ENCODE assay signal across 20 cellular contexts in genomic region chr7:128894101-128894440, GRCh38. TPM values are rescaled to one million over a fixed set of nuclear protein-coding genes. Genes with fewer than 3 reads are reported as not detected.
A peak's percentile ranks its signal among the peaks of the same experiment; 100 is the strongest.
DNase-seq lines count a peak whose midpoint lies in the region; ATAC-seq, FAIRE-seq and TF ChIP-seq lines count a peak whose summit lies in the region.
"Had no signal": no experiment of that assay in that cellular context is flagged by ENCODE, and none has a peak within 500 bp of the region (broad histone marks: within the 10 kb centered on the region; RNA-seq: fewer than 3 reads in every experiment).

No MANE protein-coding gene starts in this region.

- no peak overlapping the region for H3K4me3 ChIP-seq in HCT116 (replicated peaks in 1 of 2; ENCODE audit: low read depth in 1 of 2, low read length in 2 of 2)
- H3K4me3 ChIP-seq in GM12878 = no peak overlapping the region
- H3K4me3 ChIP-seq in neuronal stem cell (ENCODE audit: low read length in 2 of 2) = peak overlapping the region in 1 of 2 donors; percentile 46
- no peak overlapping the region for H3K4me3 ChIP-seq in PC-3 (ENCODE audit: low read length)
- H3K4me3 ChIP-seq: A549, GM23338 had no signal

- H3K4me1 ChIP-seq in HCT116 (ENCODE audit: control insufficient read depth in 1 of 2, insufficient read depth in 2 of 2, low read length in 2 of 2) = peaks cover 33 to 65% of the 10 kb centered on the region in 2 experiments
- H3K4me1 ChIP-seq in GM12878 (ENCODE audit: control insufficient read depth, insufficient read depth, low read length) = peaks cover 3% of the 10 kb centered on the region; the same call in 1 of the 2 replicates
- H3K4me1 ChIP-seq in neuronal stem cell (ENCODE audit: control insufficient read depth in 2 of 2, insufficient read depth in 1 of 2, low read depth in 1 of 2, low read length in 2 of 2) = peaks cover 0 to 1% of the 10 kb centered on the region in 2 donors
- H3K4me1 ChIP-seq in PC-3 (ENCODE audit: insufficient read depth, low read length) = peaks cover 30% of the 10 kb centered on the region

- H3K4ac ChIP-seq in neuronal stem cell (ENCODE audit: low read length) = no peak overlapping the region

- no peak overlapping the region for H2BK12ac ChIP-seq in neuronal stem cell (ENCODE audit: low read length)

- H4K91ac ChIP-seq in neuronal stem cell (ENCODE audit: low read depth, low read length, poor library complexity) = no peak overlapping the region

- intact Hi-C loops in left cardiac atrium (cut with DNase I) = no loop called here
- intact Hi-C loops in left ventricle myocardium superior (cut with micrococcal nuclease) = no loop called here
- intact Hi-C loops in HCT116 (cut with micrococcal nuclease) = no loop called here
- intact Hi-C loops in GM12878 (cut with micrococcal nuclease; ENCODE audit: unreplicated experiment) = no loop called here
- intact Hi-C loops in PC-3 (cut with micrococcal nuclease) = no loop called here

- no peak for TF ChIP-seq POLR2A in HCT116 (IDR thresholded peaks at IDR 0.05; ENCODE audit: borderline replicate concordance, extremely low read depth, insufficient read depth, insufficient read length)
- no peak for TF ChIP-seq POLR2A in GM12878 (IDR thresholded peaks at IDR 0.05; ENCODE audit: low read depth, low read length)

- H2AFZ ChIP-seq in HCT116 (ENCODE audit: low read depth, low read length, poor library complexity, severe bottlenecking) (no peak overlapping the region), GM12878 (ENCODE audit: control insufficient read depth, low read depth, low read length) (no peak overlapping the region), neuronal stem cell (ENCODE audit: low read length) (no peak overlapping the region), PC-3 (ENCODE audit: low read length) (no peak overlapping the region)
- H2AFZ ChIP-seq: GM23338 had no signal

- no peak for FAIRE-seq in GM12878 (lab: Jason Lieb, UNC)
- FAIRE-seq: A549, D721Med, G401.6, GM12892 had no signal

- H2BK15ac ChIP-seq in neuronal stem cell (ENCODE audit: low read length) = no peak overlapping the region

- no peak overlapping the region for H2BK120ac ChIP-seq in neuronal stem cell (ENCODE audit: low read depth, low read length)

- no peak for TF ChIP-seq EP300 in GM12878 (IDR thresholded peaks at IDR 0.05; ENCODE audit: borderline replicate concordance in 1 of 2, control insufficient read depth in 1 of 2, low read depth in 2 of 2, low read length in 2 of 2)

- TF ChIP-seq RAD21 in HCT116 (IDR thresholded peaks at IDR 0.05; ENCODE audit: low read depth) (no peak), GM12878 (IDR thresholded peaks at IDR 0.05; ENCODE audit: insufficient read depth, low read depth, low read length) (no peak)

- H3K9me2 ChIP-seq in HCT116 (ENCODE audit: insufficient read depth) (no peaks in the 10 kb centered on the region), PC-3 (replicated peaks; ENCODE audit: low read length) (no peaks in the 10 kb centered on the region)

- H3K9ac ChIP-seq in HCT116 (ENCODE audit: low read length) (no peak overlapping the region), GM12878 (ENCODE audit: control insufficient read depth, insufficient read depth, low read length) (no peak overlapping the region), neuronal stem cell (ENCODE audit: low read depth, low read length, poor library complexity) (no peak overlapping the region), PC-3 (ENCODE audit: low read length) (no peak overlapping the region)

- H3K4me2 ChIP-seq in HCT116 (ENCODE audit: low read length) (peak overlapping the region; percentile 80), GM12878 (ENCODE audit: control insufficient read depth, insufficient read depth) (no peak overlapping the region), neuronal stem cell (ENCODE audit: insufficient read depth, low read length, poor library complexity, severe bottlenecking) (no peak overlapping the region), PC-3 (ENCODE audit: low read length) (no peak overlapping the region)
- H3K4me2 ChIP-seq: A549, GM23338 had no signal

- CTCF ChIA-PET in HCT116 (lab: Charles Lee) = no interaction called here
- CTCF ChIA-PET in GM12878 (lab: Yijun Ruan, JAX) = no interaction called here
- CTCF ChIA-PET in PC-3 (lab: Charles Lee) = no interaction called here

- POLR2A ChIA-PET in HCT116 (lab: Charles Lee) (no interaction called here), GM12878 (lab: Charles Lee) (no interaction called here), PC-3 (lab: Charles Lee; ENCODE audit: unreplicated experiment) (no interaction called here)

- H3K36me3 ChIP-seq in HCT116 (ENCODE audit: control insufficient read depth in 1 of 2, insufficient read depth in 2 of 2, low read length in 2 of 2) = no peaks in the 10 kb centered on the region
- no peaks in the 10 kb centered on the region for H3K36me3 ChIP-seq in GM12878 (ENCODE audit: control insufficient read depth in 2 of 2, insufficient read depth in 2 of 2, low read length in 1 of 2)
- H3K36me3 ChIP-seq in neuronal stem cell (replicated peaks in 1 of 2; ENCODE audit: control insufficient read depth in 2 of 2, insufficient read depth in 2 of 2, low read length in 2 of 2) = no peaks in the 10 kb centered on the region
- no peaks in the 10 kb centered on the region for H3K36me3 ChIP-seq in PC-3 (ENCODE audit: low read depth, low read length)

- RAD21 ChIA-PET in HCT116 (lab: Charles Lee; ENCODE audit: low non-redundant PET in 1 of 2, low total read pairs in 2 of 2, uncharacterized antibody in 2 of 2, unreplicated experiment in 2 of 2) = no interaction called here
- RAD21 ChIA-PET in GM12878 (lab: Charles Lee; ENCODE audit: unreplicated experiment) = no interaction called here

- ATAC-seq in left cardiac atrium = no peak
- no peak for ATAC-seq in left ventricle myocardium superior
- ATAC-seq in HCT116 = no peak
- ATAC-seq in GM12878 = no peak
- no peak for ATAC-seq in HG03039 (IDR thresholded peaks at IDR 0.05; ENCODE audit: unreplicated experiment)
- no peak for ATAC-seq in PC-3
- ATAC-seq: A549; CD8-positive, alpha-beta T cell; GM23338 had no signal

- no peaks in the 10 kb centered on the region for H3F3A ChIP-seq in PC-3 (ENCODE audit: low read length, unreplicated experiment)

- SMC1A ChIA-PET in GM12878 (lab: Charles Lee; ENCODE audit: uncharacterized antibody, unreplicated experiment) = no interaction called here

- peak overlapping the region; percentile 59 for H3K27ac ChIP-seq in HCT116 (ENCODE audit: low read depth, low read length)
- no peak overlapping the region for H3K27ac ChIP-seq in GM12878 (ENCODE audit: control insufficient read depth, insufficient read depth)
- H3K27ac ChIP-seq in neuronal stem cell (replicated peaks; ENCODE audit: low read length) = no peak overlapping the region
- no peak overlapping the region for H3K27ac ChIP-seq in PC-3 (ENCODE audit: low read length)
- H3K27ac ChIP-seq: A549 had no signal

- H4K20me1 ChIP-seq in HCT116 (ENCODE audit: insufficient read depth) (no peaks in the 10 kb centered on the region), GM12878 (ENCODE audit: control insufficient read depth, insufficient read depth) (no peaks in the 10 kb centered on the region), PC-3 (ENCODE audit: low read length) (no peaks in the 10 kb centered on the region)

- H3K79me1 ChIP-seq in neuronal stem cell (ENCODE audit: low read depth, low read length) = peaks cover 2% of the 10 kb centered on the region

- no peaks in the 10 kb centered on the region for H3K36me3 Mint-ChIP-seq in T-helper 2 cell treated with Interferon-gamma antibody and Interleukin-4, amounts not matched to agents 5 μg/mL and 100 μg/mL, for 36 hours (ENCODE audit: low read depth)
- H3K36me3 Mint-ChIP-seq: CD8-positive, alpha-beta T cell had no signal

- no peak overlapping the region for H2AK5ac ChIP-seq in neuronal stem cell (ENCODE audit: low read depth, low read length)

- TF ChIP-seq CTCF in HCT116 (IDR thresholded peaks at IDR 0.05 in 2 of 3, conservative IDR thresholded peaks at IDR 0.05 in 1 of 3; ENCODE audit: borderline replicate concordance in 1 of 3, insufficient read depth in 1 of 3, low read depth in 2 of 3, low read length in 2 of 3) = no peak
- TF ChIP-seq CTCF in GM12878 (IDR thresholded peaks at IDR 0.05 in 2 of 3, conservative IDR thresholded peaks at IDR 0.05 in 1 of 3; ENCODE audit: control insufficient read depth in 2 of 3, extremely low read depth in 1 of 3, insufficient read depth in 1 of 3, low read depth in 3 of 3, low read length in 3 of 3) = no peak
- no peak for TF ChIP-seq CTCF in PC-3 (conservative IDR thresholded peaks at IDR 0.05; ENCODE audit: low read depth, low read length)

- H2BK5ac ChIP-seq in neuronal stem cell (ENCODE audit: low read length) = peak overlapping the region; percentile 39

- H3K79me2 ChIP-seq in HCT116 (ENCODE audit: insufficient read depth, low read length) = no peaks in the 10 kb centered on the region
- H3K79me2 ChIP-seq in GM12878 (ENCODE audit: control insufficient read depth, insufficient read depth, low read length) = no peaks in the 10 kb centered on the region
- no peaks in the 10 kb centered on the region for H3K79me2 ChIP-seq in PC-3 (ENCODE audit: low read length)

- H3K9me3 ChIP-seq in HCT116 (ENCODE audit: control insufficient read depth in 1 of 2, insufficient read depth in 1 of 2, low read depth in 1 of 2, low read length in 2 of 2) (no peaks in the 10 kb centered on the region), GM12878 (replicated peaks; ENCODE audit: control insufficient read depth, insufficient read depth, low read length) (no peaks in the 10 kb centered on the region; the same call in 2 of the 3 replicates), neuronal stem cell (replicated peaks in 1 of 2; ENCODE audit: control insufficient read depth in 2 of 2, insufficient read depth in 1 of 2, low read depth in 1 of 2, low read length in 2 of 2) (no peaks in the 10 kb centered on the region), PC-3 (ENCODE audit: low read length) (no peaks in the 10 kb centered on the region)
- H3K9me3 ChIP-seq: A549 had no signal

- H3K27me3 ChIP-seq in HCT116 (ENCODE audit: insufficient read depth, low read length) (no peaks in the 10 kb centered on the region), GM12878 (replicated peaks in 1 of 2; ENCODE audit: control insufficient read depth in 2 of 2, insufficient read depth in 2 of 2, low read length in 1 of 2) (peaks cover 0 to 1% of the 10 kb centered on the region in 2 experiments; a peak in 2 of 4 replicates), neuronal stem cell (ENCODE audit: control insufficient read depth in 3 of 3, insufficient read depth in 3 of 3, low read depth in 1 of 3, low read length in 3 of 3) (peaks cover 7 to 67% (median 22%) of the 10 kb centered on the region in 3 experiments), PC-3 (ENCODE audit: low read length) (no peaks in the 10 kb centered on the region)

- peaks cover 5% of the 10 kb centered on the region for H3K9me3 Mint-ChIP-seq in T-helper 2 cell treated with Interferon-gamma antibody and Interleukin-4, amounts not matched to agents 5 μg/mL and 100 μg/mL, for 36 hours

- no peak overlapping the region for H3K23ac ChIP-seq in neuronal stem cell (ENCODE audit: low read depth, low read length, poor library complexity)

- BruUV-seq in HCT116 (replicated peaks; lab: Mats Ljungman, UMichigan) (no TSS peak), GM12878 (replicated peaks; lab: Mats Ljungman, UMichigan) (no TSS peak), PC-3 (replicated peaks; lab: Mats Ljungman, UMichigan) (no TSS peak)

- H3K27ac Mint-ChIP-seq in T-helper 2 cell treated with Interferon-gamma antibody and Interleukin-4, amounts not matched to agents 5 μg/mL and 100 μg/mL, for 36 hours = no peak overlapping the region
- H3K27ac Mint-ChIP-seq: CD14-positive monocyte; CD8-positive, alpha-beta T cell; GM23338 had no signal

- in situ Hi-C loops in GM12878 (cut with MboI) = no loop called here

- no peak overlapping the region for H3K4me3 Mint-ChIP-seq in T-helper 2 cell treated with Interferon-gamma antibody and Interleukin-4, amounts not matched to agents 5 μg/mL and 100 μg/mL, for 36 hours
- H3K4me3 Mint-ChIP-seq: CD14-positive monocyte; CD8-positive, alpha-beta T cell; GM23338 had no signal

- DNase-seq in left cardiac atrium = peak; percentile 13
- DNase-seq in left ventricle myocardium superior = no peak
- DNase-seq in HCT116 (ENCODE audit: low read depth, low spot score) = no peak
- DNase-seq in GM12878 (ENCODE audit: low read depth, low spot score) = no peak
- DNase-seq in neuronal stem cell (ENCODE audit: low spot score) = no peak
- DNase-seq in T-helper 2 cell treated with Interferon-gamma antibody and Interleukin-4, amounts not matched to agents 5 μg/mL and 100 μg/mL, for 36 hours (ENCODE audit: low spot score) = no peak
- DNase-seq in PC-3 = no peak
- DNase-seq: CD8-positive, alpha-beta T cell; COR-L47; DMS153; DMS79 treated with DMSO at 0.1 percent for 48 hours; EL had no signal

- 67% methylated on average over 6 of the region's 6 CpGs for WGBS in GM12878 (ENCODE audit: insufficient coverage, insufficient replicate concordance, low lambda C conversion rate, missing lambda C conversion rate)
- WGBS in neuronal stem cell (ENCODE audit: extremely low coverage in 2 of 2, insufficient read length in 2 of 2, insufficient replicate concordance in 1 of 2), 2 donors = no CpG with 5 or more reads among the region's 6 CpGs

- no peak overlapping the region for H3K14ac ChIP-seq in neuronal stem cell (ENCODE audit: low read length)

- no peak overlapping the region for H4K8ac ChIP-seq in neuronal stem cell (ENCODE audit: low read depth, low read length)

- peaks cover 20% of the 10 kb centered on the region for H3K27me3 Mint-ChIP-seq in T-helper 2 cell treated with Interferon-gamma antibody and Interleukin-4, amounts not matched to agents 5 μg/mL and 100 μg/mL, for 36 hours (ENCODE audit: low read depth)

- no peak overlapping the region for H3K18ac ChIP-seq in neuronal stem cell (ENCODE audit: low read length)

- no peaks in the 10 kb centered on the region for H3K4me1 Mint-ChIP-seq in T-helper 2 cell treated with Interferon-gamma antibody and Interleukin-4, amounts not matched to agents 5 μg/mL and 100 μg/mL, for 36 hours (ENCODE audit: low read depth)
- H3K4me1 Mint-ChIP-seq: CD14-positive monocyte, GM23338 had no signal

RNA-seq across cellular contexts. Expression of gene KCP, which starts 16.4 kb away (rescaled TPM):
- total RNA-seq in left cardiac atrium (under 1 TPM; 0.31 to 0.50 TPM), left ventricle myocardium superior (0.12 TPM), HCT116 (2021; ENCODE audit: unreplicated experiment) (1.6 TPM), GM12878 (2014; rRNA removed) (2.9 and 4.2 TPM in 2 replicates), GM12878 (2014; rRNA removed; fragmentation: Illumina TruSeq; extraction: Trizol) (1.1 and 1.4 TPM in 2 replicates), GM12878 (2021) (5.6 and 7.8 TPM in 2 replicates), PC-3 (2014; rRNA removed) (3.2 and 3.4 TPM in 2 replicates)
- polyA plus RNA-seq in HCT116 (2012) = 0.79 and 1.2 TPM in 2 replicates
- 6.2 and 7.5 TPM in 2 replicates for total RNA-seq in GM12878 (2013; cell fraction: nucleolus; rRNA removed)
- polyA plus RNA-seq in GM12878 (2011; ENCODE audit: low read depth) = 1.4 TPM
- polyA plus RNA-seq in GM12878 (2011; rRNA removed) (0.45 and 0.76 TPM in 2 replicates), GM12878 (2014; fragmentation: Illumina TruSeq; extraction: Trizol) (0.48 and 1.0 TPM in 2 replicates), GM12878 (2014; fragmentation: Nextera tagmentation; extraction: Ambion mirVana) (under 1 TPM; 0.05 to 0.35 TPM), GM12878 (2014; rRNA removed) (6.0 and 7.6 TPM in 2 replicates), GM12878 (2016; fragmentation: Nextera tagmentation; extraction: Ambion mirVana) (1 to 10 TPM; 4.0 to 4.3 TPM)
- 1.0 and 1.9 TPM in 2 replicates for polyA plus RNA-seq in GM12878 (2011; cell fraction: cytosol; rRNA removed)
- 17.7 and 21.9 TPM in 2 replicates for polyA plus RNA-seq in GM12878 (2011; cell fraction: nucleus; rRNA removed)
- 2.9 and 3.4 TPM in 2 replicates for polyA plus RNA-seq in GM12878 (2012)
- 1.1 and 2.2 TPM in 2 replicates for polyA minus RNA-seq in GM12878 (2011; rRNA and poly(A)+ RNA removed)
- 0.21 and 1.5 TPM in 2 replicates for polyA minus RNA-seq in GM12878 (2011; cell fraction: cytosol; rRNA and poly(A)+ RNA removed)
- 3.5 and 6.1 TPM in 2 replicates for polyA minus RNA-seq in GM12878 (2011; cell fraction: nucleus; rRNA and poly(A)+ RNA removed)
- polyA plus RNA-seq in neuronal stem cell (2013, experiment 1 of 2) = 1.0 TPM
- polyA plus RNA-seq in neuronal stem cell (2013, experiment 2 of 2) = 1.1 TPM
- polyA plus RNA-seq: BJ had no signal

RNA-seq across cellular contexts. Expression of gene ATP6V1F, which starts 31.4 kb away (rescaled TPM):
- 100 to 1,000 TPM; 117 to 119 TPM for total RNA-seq in left cardiac atrium
- total RNA-seq in left ventricle myocardium superior = 115 TPM
- 149 TPM for total RNA-seq in HCT116 (2021; ENCODE audit: unreplicated experiment)
- polyA plus RNA-seq in HCT116 (2012) = 223 and 261 TPM in 2 replicates
- total RNA-seq in GM12878 (2013; cell fraction: nucleolus; rRNA removed) = 10.0 and 12.5 TPM in 2 replicates
- total RNA-seq in GM12878 (2014; rRNA removed) = 123 and 126 TPM in 2 replicates
- total RNA-seq in GM12878 (2014; rRNA removed; fragmentation: Illumina TruSeq; extraction: Trizol) = 108 and 111 TPM in 2 replicates
- 143 and 155 TPM in 2 replicates for total RNA-seq in GM12878 (2021)
- 304 TPM for polyA plus RNA-seq in GM12878 (2011; ENCODE audit: low read depth)
- 121 and 194 TPM in 2 replicates for polyA plus RNA-seq in GM12878 (2011; rRNA removed)
- polyA plus RNA-seq in GM12878 (2011; cell fraction: cytosol; rRNA removed) = 318 and 402 TPM in 2 replicates
- polyA plus RNA-seq in GM12878 (2011; cell fraction: nucleus; rRNA removed) = 124 and 144 TPM in 2 replicates
- polyA plus RNA-seq in GM12878 (2012) = 206 and 310 TPM in 2 replicates
- polyA plus RNA-seq in GM12878 (2014; fragmentation: Illumina TruSeq; extraction: Trizol) = 62.7 and 179 TPM in 2 replicates
- 100 to 1,000 TPM; 246 to 343 TPM for polyA plus RNA-seq in GM12878 (2014; fragmentation: Nextera tagmentation; extraction: Ambion mirVana)
- 211 and 223 TPM in 2 replicates for polyA plus RNA-seq in GM12878 (2014; rRNA removed)
- 100 to 1,000 TPM; 286 TPM for polyA plus RNA-seq in GM12878 (2016; fragmentation: Nextera tagmentation; extraction: Ambion mirVana)
- polyA minus RNA-seq in GM12878 (2011; rRNA and poly(A)+ RNA removed) = 40.6 and 67.1 TPM in 2 replicates
- 18.7 and 20.3 TPM in 2 replicates for polyA minus RNA-seq in GM12878 (2011; cell fraction: cytosol; rRNA and poly(A)+ RNA removed)
- polyA minus RNA-seq in GM12878 (2011; cell fraction: nucleus; rRNA and poly(A)+ RNA removed) = 17.5 and 22.7 TPM in 2 replicates
- polyA plus RNA-seq in neuronal stem cell (2013, experiment 1 of 2) = 216 TPM
- polyA plus RNA-seq in neuronal stem cell (2013, experiment 2 of 2) = 208 TPM
- total RNA-seq in PC-3 (2014; rRNA removed) = 129 and 131 TPM in 2 replicates

RNA-seq across cellular contexts. Expression of gene IRF5, which starts 43.7 kb away (rescaled TPM):
- 1 to 10 TPM; 4.6 to 5.6 TPM for total RNA-seq in left cardiac atrium
- 2.9 TPM for total RNA-seq in left ventricle myocardium superior
- 16.5 TPM for total RNA-seq in HCT116 (2021; ENCODE audit: unreplicated experiment)
- polyA plus RNA-seq in HCT116 (2012) = 13.0 and 13.4 TPM in 2 replicates
- total RNA-seq in GM12878 (2013; cell fraction: nucleolus; rRNA removed) = 65.7 and 75.1 TPM in 2 replicates
- total RNA-seq in GM12878 (2014; rRNA removed) = 81.7 and 90.0 TPM in 2 replicates
- 33.9 and 36.5 TPM in 2 replicates for total RNA-seq in GM12878 (2014; rRNA removed; fragmentation: Illumina TruSeq; extraction: Trizol)
- 74.6 and 74.9 TPM in 2 replicates for total RNA-seq in GM12878 (2021)
- polyA plus RNA-seq in GM12878 (2011; ENCODE audit: low read depth) = 26.5 TPM
- 31.5 and 55.1 TPM in 2 replicates for polyA plus RNA-seq in GM12878 (2011; rRNA removed)
- 56.7 and 79.4 TPM in 2 replicates for polyA plus RNA-seq in GM12878 (2011; cell fraction: cytosol; rRNA removed)
- polyA plus RNA-seq in GM12878 (2011; cell fraction: nucleus; rRNA removed) = 213 and 230 TPM in 2 replicates
- polyA plus RNA-seq in GM12878 (2012) = 45.6 and 55.1 TPM in 2 replicates
- polyA plus RNA-seq in GM12878 (2014; fragmentation: Illumina TruSeq; extraction: Trizol) = 23.2 and 39.7 TPM in 2 replicates
- polyA plus RNA-seq in GM12878 (2014; fragmentation: Nextera tagmentation; extraction: Ambion mirVana) = 1 to 10 TPM; 5.4 to 8.9 TPM
- 68.3 and 71.5 TPM in 2 replicates for polyA plus RNA-seq in GM12878 (2014; rRNA removed)
- 10 to 100 TPM; 84.1 to 90.3 TPM for polyA plus RNA-seq in GM12878 (2016; fragmentation: Nextera tagmentation; extraction: Ambion mirVana)
- 49.2 and 83.0 TPM in 2 replicates for polyA minus RNA-seq in GM12878 (2011; rRNA and poly(A)+ RNA removed)
- polyA minus RNA-seq in GM12878 (2011; cell fraction: cytosol; rRNA and poly(A)+ RNA removed) = 43.8 and 50.8 TPM in 2 replicates
- polyA minus RNA-seq in GM12878 (2011; cell fraction: nucleus; rRNA and poly(A)+ RNA removed) = 46.4 and 73.5 TPM in 2 replicates
- polyA plus RNA-seq in neuronal stem cell (2013, experiment 1 of 2) = 0.64 TPM
- polyA plus RNA-seq in neuronal stem cell (2013, experiment 2 of 2) = 0.71 TPM
- 12.2 and 15.3 TPM in 2 replicates for total RNA-seq in PC-3 (2014; rRNA removed)
